8 cellular contexts compared by ENCODE assay signal in genomic region chr17:17495448-17496188, GRCh38. TPM values are rescaled to one million over a fixed set of nuclear protein-coding genes. Genes with fewer than 3 reads are reported as not detected.
DNase-seq lines count a peak whose midpoint lies in the region; ATAC-seq and TF ChIP-seq lines count a peak whose summit lies in the region.

No MANE protein-coding gene starts in this region.

- ATAC-seq in activated CD4-positive, alpha-beta T cell treated with anti-CD3 and anti-CD28 coated beads for 36 hours = no peak
- peak in 2 of 3 donors; percentile 3 to 14 for ATAC-seq in natural killer cell
- peak; percentile 3 for ATAC-seq in aorta (ENCODE audit: low FRiP score)

- TF ChIP-seq CTCF in esophagus squamous epithelium (IDR thresholded peaks at IDR 0.05) = no peak
- TF ChIP-seq CTCF in natural killer cell (IDR thresholded peaks at IDR 0.05) = no peak
- TF ChIP-seq CTCF in GM13976 (IDR thresholded peaks at IDR 0.05; ENCODE audit: borderline replicate concordance, control extremely low read depth, extremely low read depth, insufficient read depth, missing control alignments) = no peak

- CTCF ChIA-PET in activated CD4-positive, alpha-beta T cell treated with anti-CD3 and anti-CD28 coated beads for 36 hours (lab: Charles Lee) = interaction anchor here (1.1 to 3.1 kb wide), 15 partner anchors 11 to 422 kb away, joined by 3 to 39 read pairs (median 5); partner anchors contain the start of gene PEMT

- H3K27ac ChIP-seq in esophagus squamous epithelium (peak overlapping the region; percentile 61 to 87 (median 84)), aorta (ENCODE audit: low read depth in 1 of 2, low read length in 2 of 2) (no peak overlapping the region)

- H3K27me3 Mint-ChIP-seq in activated CD4-positive, alpha-beta T cell treated with anti-CD3 and anti-CD28 coated beads for 36 hours = peaks cover 5% of the 10 kb centered on the region
- peaks cover 5 to 8% of the 10 kb centered on the region in 2 donors for H3K27me3 Mint-ChIP-seq in natural killer cell (ENCODE audit: low read depth in 2 of 2)

- in situ Hi-C loops in GM13976 (cut with MboI; ENCODE audit: low sequenced_read_pairs, unreplicated experiment) = no loop called here

- H3K4me3 Mint-ChIP-seq in activated CD4-positive, alpha-beta T cell treated with anti-CD3 and anti-CD28 coated beads for 36 hours = peak overlapping the region; percentile 56
- peak overlapping the region; percentile 92 for H3K4me3 Mint-ChIP-seq in natural killer cell

- TF ChIP-seq POLR2A in esophagus squamous epithelium (IDR thresholded peaks at IDR 0.05) = no peak

- no peaks in the 10 kb centered on the region for H3K9me3 Mint-ChIP-seq in activated CD4-positive, alpha-beta T cell treated with anti-CD3 and anti-CD28 coated beads for 36 hours (ENCODE audit: low read depth)
- H3K9me3 Mint-ChIP-seq in natural killer cell = no peaks in the 10 kb centered on the region

- H3K4me1 ChIP-seq in esophagus squamous epithelium (peaks cover 18 to 43% (median 20%) of the 10 kb centered on the region in 3 donors), aorta (ENCODE audit: control insufficient read depth in 1 of 2, insufficient read depth in 2 of 2, low read length in 2 of 2) (no peaks in the 10 kb centered on the region)

- H3K27ac Mint-ChIP-seq in activated CD4-positive, alpha-beta T cell treated with anti-CD3 and anti-CD28 coated beads for 36 hours = no peak overlapping the region
- peak overlapping the region in 1 of 2 donors; percentile 48 for H3K27ac Mint-ChIP-seq in natural killer cell

- H3K9me3 ChIP-seq in esophagus squamous epithelium = no peaks in the 10 kb centered on the region
- H3K9me3 ChIP-seq in aorta (ENCODE audit: control insufficient read depth, low read length) = no peaks in the 10 kb centered on the region

- peaks cover 7% of the 10 kb centered on the region for H3K36me3 Mint-ChIP-seq in activated CD4-positive, alpha-beta T cell treated with anti-CD3 and anti-CD28 coated beads for 36 hours (ENCODE audit: low read depth)
- H3K36me3 Mint-ChIP-seq in natural killer cell = no peaks in the 10 kb centered on the region

- H3K36me3 ChIP-seq in esophagus squamous epithelium = peaks cover 8 to 24% (median 9%) of the 10 kb centered on the region in 3 donors
- peaks cover 0 to 4% of the 10 kb centered on the region in 2 donors for H3K36me3 ChIP-seq in aorta (ENCODE audit: control insufficient read depth in 1 of 2, insufficient read depth in 2 of 2, low read length in 1 of 2)

- H3K4me3 ChIP-seq in esophagus squamous epithelium = peak overlapping the region; percentile 58 to 77 (median 62)
- H3K4me3 ChIP-seq in aorta (ENCODE audit: low read length in 2 of 2) = peak overlapping the region in 1 of 2 donors; percentile 6

- peaks cover 11% of the 10 kb centered on the region for H3K4me1 Mint-ChIP-seq in activated CD4-positive, alpha-beta T cell treated with anti-CD3 and anti-CD28 coated beads for 36 hours
- H3K4me1 Mint-ChIP-seq in natural killer cell = peaks cover 6 to 16% of the 10 kb centered on the region in 2 donors

- intact Hi-C loops in activated CD4-positive, alpha-beta T cell treated with anti-CD3 and anti-CD28 coated beads for 36 hours (cut with DNase I, micrococcal nuclease) = loop anchor here (1.0 to 2.0 kb wide), 8 partner anchors 11 to 147 kb away; partner anchors contain the start of gene PEMT (in 2 of the 2)
- intact Hi-C loops in esophagus squamous epithelium (cut with DNase I) = loop anchor here (5.0 to 10.0 kb wide), 2 partner anchors 141 to 147 kb away; no protein-coding TSS in a partner anchor
- intact Hi-C loops in natural killer cell (cut with micrococcal nuclease) = loop anchor here (1.0 kb wide), 2 partner anchors 140 to 538 kb away; no protein-coding TSS in a partner anchor
- intact Hi-C loops in aorta (cut with DNase I) = loop anchor here (1.0 to 5.0 kb wide), 6 partner anchors 19 to 147 kb away; partner anchors contain the start of genes MED9 (in 1 of the 2) and PEMT (in 1 of the 2)

- 3 to 6% methylated on average over 6 to 21 of the region's 77 CpGs for WGBS in esophagus squamous epithelium, 2 donors
- 1% methylated on average over 77 of the region's 77 CpGs for WGBS in aorta, 2 donors

- peak; percentile 51 for DNase-seq in activated CD4-positive, alpha-beta T cell treated with anti-CD3 and anti-CD28 coated beads for 36 hours
- no peak for DNase-seq in activated CD4-positive, alpha-beta T cell treated with anti-CD3 and anti-CD28 coated beads for 1 hour
- peak; percentile 38 to 49 for DNase-seq in activated CD4-positive, alpha-beta T cell treated with anti-CD3 and anti-CD28 coated beads, Interleukin-2, amount 50 U/mL, for 48 hours
- DNase-seq in esophagus squamous epithelium (lab: John Stamatoyannopoulos, UW) (no peak), natural killer cell (no peak), aorta (peak in 1 of 2 donors; percentile 83), GM13976 (ENCODE audit: low spot score) (no peak), COR-L47 (lab: John Stamatoyannopoulos, UW) (no peak)

- POLR2A ChIA-PET in activated CD4-positive, alpha-beta T cell treated with anti-CD3 and anti-CD28 coated beads for 36 hours (lab: Charles Lee) = interaction anchor here (0.6 to 1.1 kb wide), 3 partner anchors 26 to 342 kb away, joined by 3 to 4 read pairs (median 3); no protein-coding TSS in a partner anchor

- H3K27me3 ChIP-seq in esophagus squamous epithelium (peaks cover 0 to 18% (median 0%) of the 10 kb centered on the region in 4 donors), aorta (ENCODE audit: control insufficient read depth in 1 of 2, insufficient read depth in 2 of 2, low read length in 1 of 2) (no peaks in the 10 kb centered on the region)

RNA-seq across cellular contexts. Expression of gene RASD1, which starts 0.6 kb away (rescaled TPM):
- total RNA-seq in activated CD4-positive, alpha-beta T cell treated with anti-CD3 and anti-CD28 coated beads for 36 hours = under 1 TPM; 0.18 to 0.21 TPM
- total RNA-seq in esophagus squamous epithelium (1 to 10 TPM; 1.1 to 8.4 (median 4.3) TPM), natural killer cell (1 to 10 TPM in 2 of 3 donors, under 1 TPM in 1; 0.60 to 2.4 (median 1.2) TPM), aorta (10 to 100 TPM; 12.0 to 50.1 TPM)
- polyA plus RNA-seq in aorta = 1 to 10 TPM; 2.9 to 4.6 TPM

RNA-seq across cellular contexts. Expression of gene MED9, which starts 18.8 kb away (rescaled TPM):
- 10 to 100 TPM; 12.2 to 14.3 TPM for total RNA-seq in activated CD4-positive, alpha-beta T cell treated with anti-CD3 and anti-CD28 coated beads for 36 hours
- total RNA-seq in esophagus squamous epithelium (10 to 100 TPM in 3 of 4 donors, 1 to 10 TPM in 1; 5.8 to 15.4 (median 12.2) TPM), natural killer cell (10 to 100 TPM; 19.8 to 23.5 (median 22.3) TPM), aorta (10 to 100 TPM in 1 of 2 donors, 1 to 10 TPM in 1; 7.7 to 11.1 TPM)
- polyA plus RNA-seq in aorta = 1 to 10 TPM; 6.6 to 7.9 TPM

Comparison
In these comparisons a context has a peak if more than half of its experiments do, and no peak if none do; other contexts are left out.
1. DNase-seq: peak in activated CD4-positive, alpha-beta T cell treated with anti-CD3 and anti-CD28 coated beads for 36 hours (single experiment) and activated CD4-positive, alpha-beta T cell treated with anti-CD3 and anti-CD28 coated beads, Interleukin-2, amount 50 U/mL, for 48 hours (2 of 2); none in activated CD4-positive, alpha-beta T cell treated with anti-CD3 and anti-CD28 coated beads for 1 hour (single experiment), esophagus squamous epithelium (single experiment), natural killer cell (single experiment), GM13976 (single experiment) and COR-L47 (single experiment).
2. H3K27ac ChIP-seq: peak in esophagus squamous epithelium (4 of 4); none in aorta (0 of 2).